Comparison of ENCODE assay signal across 7 cellular contexts in the genomic region with DNA sequence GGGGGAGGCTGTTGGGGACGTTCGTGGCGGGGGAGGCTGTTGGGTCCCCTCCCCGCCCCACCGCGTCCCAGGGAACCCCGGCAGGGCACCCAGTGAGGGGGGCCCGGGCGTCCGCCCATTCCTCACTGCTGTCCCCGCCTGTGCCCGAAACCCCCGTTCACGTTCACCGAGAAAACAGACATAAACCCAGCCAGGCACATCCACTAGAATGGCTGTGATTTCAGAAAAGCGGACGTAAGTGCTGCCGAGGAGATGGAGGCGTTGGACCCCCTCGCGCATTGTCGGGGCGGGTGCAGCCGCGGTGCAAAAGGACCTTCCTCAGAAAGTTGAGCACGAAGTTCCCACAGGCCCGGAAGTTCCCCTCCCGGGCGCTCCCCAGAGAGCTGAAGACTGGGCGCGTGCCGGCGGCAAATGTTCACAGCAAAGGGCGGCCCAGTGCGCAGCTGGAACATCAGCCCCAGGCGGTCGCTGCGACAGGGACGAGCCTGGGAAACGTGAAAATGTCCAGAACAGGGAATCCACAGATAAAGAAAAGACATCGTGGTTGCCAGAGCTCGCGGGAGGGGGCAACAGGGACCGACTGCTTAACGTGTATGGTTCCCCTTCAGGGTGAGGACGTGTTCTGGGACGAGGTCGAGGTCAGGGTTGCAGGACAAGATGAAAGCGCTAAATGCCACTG. TPM values are rescaled to one million over a fixed set of nuclear protein-coding genes. Genes with fewer than 3 reads are reported as not detected.
DNase-seq lines count a peak whose midpoint lies in the region; FAIRE-seq and TF ChIP-seq lines count a peak whose summit lies in the region.

No MANE protein-coding gene starts in this region.

- H3K27ac ChIP-seq in colonic mucosa (no peak overlapping the region), mesodermal cell (ENCODE audit: low read depth, low read length, severe bottlenecking) (no peak overlapping the region)

- WGBS in mesodermal cell (ENCODE audit: insufficient coverage in 2 of 2), 2 experiments: 14 to 15% methylated on average over 33 to 44 of the region's 49 CpGs

- peaks cover 18% of the 10 kb centered on the region for H3K27me3 ChIP-seq in colonic mucosa

- H3K36me3 ChIP-seq in colonic mucosa (no peaks in the 10 kb centered on the region), mesodermal cell (ENCODE audit: control insufficient read depth, insufficient read depth, low read length) (no peaks in the 10 kb centered on the region)

- H3K9me3 ChIP-seq in colonic mucosa: no peaks in the 10 kb centered on the region
- H3K9me3 ChIP-seq in mesodermal cell (ENCODE audit: control insufficient read depth, low read length): no peaks in the 10 kb centered on the region

- H3K4me3 ChIP-seq in colonic mucosa (peak overlapping the region; percentile 34), mesodermal cell (ENCODE audit: extremely low read depth, insufficient read depth, low read length, poor library complexity, severe bottlenecking) (peak overlapping the region; percentile 44)

- H3K9ac ChIP-seq in colonic mucosa (ENCODE audit: low read depth in 2 of 2, low read length in 2 of 2): peak overlapping the region in 1 of 2 donors; percentile 0

- intact Hi-C loops in colonic mucosa (cut with DNase I): loop anchor here (2.0 kb wide), 1 partner anchor 34 kb away; no protein-coding TSS in a partner anchor

- DNase-seq in GM18507 (ENCODE audit: extremely low spot score, insufficient read length, low read depth) (no peak), NCI-H526 (lab: John Stamatoyannopoulos, UW) (peak; percentile 56 to 80), colonic mucosa (peak; percentile 49), midbrain (lab: John Stamatoyannopoulos, UW) (no peak), NCI-H1092 (lab: John Stamatoyannopoulos, UW) (no peak), DMS53 (lab: John Stamatoyannopoulos, UW) (no peak)

- TF ChIP-seq CTCF in colonic mucosa (IDR thresholded peaks at IDR 0.05): no peak

- peak; percentile 76 for FAIRE-seq in GM18507 (lab: Jason Lieb, UNC)

- H3K4me1 ChIP-seq in colonic mucosa (peaks cover 10% of the 10 kb centered on the region), mesodermal cell (ENCODE audit: control insufficient read depth, insufficient read depth, low read length, poor library complexity, severe bottlenecking) (no peaks in the 10 kb centered on the region)

RNA-seq across cellular contexts. Expression of a gene that starts 18.5 kb away (rescaled TPM):
- 1 to 10 TPM; 3.0 to 4.2 TPM for total RNA-seq in colonic mucosa
- polyA plus RNA-seq in mesodermal cell (2013, experiment 1 of 2): 59.2 TPM
- 43.4 TPM for polyA plus RNA-seq in mesodermal cell (2013, experiment 2 of 2)

RNA-seq across cellular contexts. Expression of a gene that starts 53.8 kb away (rescaled TPM):
- 100 to 1,000 TPM in 1 of 2 donors, 10 to 100 TPM in 1; 46.9 to 127 TPM for total RNA-seq in colonic mucosa
- 75.0 TPM for polyA plus RNA-seq in mesodermal cell (2013, experiment 1 of 2)
- 63.3 TPM for polyA plus RNA-seq in mesodermal cell (2013, experiment 2 of 2)

RNA-seq across cellular contexts. Expression of a gene that starts 55.2 kb away (rescaled TPM):
- total RNA-seq in colonic mucosa: 10 to 100 TPM in 1 of 2 donors, 1 to 10 TPM in 1; 9.9 to 16.7 TPM
- polyA plus RNA-seq in mesodermal cell (2013, experiment 1 of 2): 34.7 TPM
- 25.9 TPM for polyA plus RNA-seq in mesodermal cell (2013, experiment 2 of 2)

Comparison
In these comparisons a context has a peak if more than half of its experiments do, and no peak if none do; other contexts are left out.
1. DNase-seq: peak in NCI-H526 (2 of 2) and colonic mucosa (single experiment); none in GM18507 (single experiment), midbrain (single experiment), NCI-H1092 (single experiment) and DMS53 (single experiment).